1 cellular context compared by ENCODE assay signal in the genomic region with DNA sequence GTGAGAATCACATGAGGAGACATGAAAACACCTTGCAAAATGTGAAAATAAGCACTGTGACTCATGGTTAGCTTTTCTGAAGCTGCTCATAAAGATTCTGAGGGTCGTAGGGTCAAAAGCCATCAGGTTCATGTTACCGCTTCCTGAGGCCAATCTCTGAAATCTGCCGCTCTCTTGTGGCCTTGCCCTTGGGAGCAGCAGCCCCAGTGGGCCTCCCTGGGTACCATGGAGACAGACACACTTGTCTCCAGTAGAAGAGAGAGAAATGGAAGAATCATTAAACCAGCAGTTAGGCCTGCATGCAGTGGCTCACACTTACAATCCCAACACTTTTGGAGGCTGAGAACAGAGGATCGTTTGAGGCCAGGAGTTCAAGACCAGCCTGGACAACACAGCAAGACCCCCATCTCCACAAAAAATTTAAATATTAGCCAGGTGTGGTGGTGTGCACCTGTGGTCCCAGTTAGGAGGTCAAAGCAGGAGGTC.
A peak's percentile ranks its signal among the peaks of the same experiment; 100 is the strongest.
TF ChIP-seq lines count a peak whose summit lies in the region.

No MANE protein-coding gene starts in this region.

TF ChIP-seq in HepG2, 621 proteins besides CTCF, POLR2A, EP300 and RAD21 (continued from another document and continues in another):
- TF ChIP-seq, protein P1, sequence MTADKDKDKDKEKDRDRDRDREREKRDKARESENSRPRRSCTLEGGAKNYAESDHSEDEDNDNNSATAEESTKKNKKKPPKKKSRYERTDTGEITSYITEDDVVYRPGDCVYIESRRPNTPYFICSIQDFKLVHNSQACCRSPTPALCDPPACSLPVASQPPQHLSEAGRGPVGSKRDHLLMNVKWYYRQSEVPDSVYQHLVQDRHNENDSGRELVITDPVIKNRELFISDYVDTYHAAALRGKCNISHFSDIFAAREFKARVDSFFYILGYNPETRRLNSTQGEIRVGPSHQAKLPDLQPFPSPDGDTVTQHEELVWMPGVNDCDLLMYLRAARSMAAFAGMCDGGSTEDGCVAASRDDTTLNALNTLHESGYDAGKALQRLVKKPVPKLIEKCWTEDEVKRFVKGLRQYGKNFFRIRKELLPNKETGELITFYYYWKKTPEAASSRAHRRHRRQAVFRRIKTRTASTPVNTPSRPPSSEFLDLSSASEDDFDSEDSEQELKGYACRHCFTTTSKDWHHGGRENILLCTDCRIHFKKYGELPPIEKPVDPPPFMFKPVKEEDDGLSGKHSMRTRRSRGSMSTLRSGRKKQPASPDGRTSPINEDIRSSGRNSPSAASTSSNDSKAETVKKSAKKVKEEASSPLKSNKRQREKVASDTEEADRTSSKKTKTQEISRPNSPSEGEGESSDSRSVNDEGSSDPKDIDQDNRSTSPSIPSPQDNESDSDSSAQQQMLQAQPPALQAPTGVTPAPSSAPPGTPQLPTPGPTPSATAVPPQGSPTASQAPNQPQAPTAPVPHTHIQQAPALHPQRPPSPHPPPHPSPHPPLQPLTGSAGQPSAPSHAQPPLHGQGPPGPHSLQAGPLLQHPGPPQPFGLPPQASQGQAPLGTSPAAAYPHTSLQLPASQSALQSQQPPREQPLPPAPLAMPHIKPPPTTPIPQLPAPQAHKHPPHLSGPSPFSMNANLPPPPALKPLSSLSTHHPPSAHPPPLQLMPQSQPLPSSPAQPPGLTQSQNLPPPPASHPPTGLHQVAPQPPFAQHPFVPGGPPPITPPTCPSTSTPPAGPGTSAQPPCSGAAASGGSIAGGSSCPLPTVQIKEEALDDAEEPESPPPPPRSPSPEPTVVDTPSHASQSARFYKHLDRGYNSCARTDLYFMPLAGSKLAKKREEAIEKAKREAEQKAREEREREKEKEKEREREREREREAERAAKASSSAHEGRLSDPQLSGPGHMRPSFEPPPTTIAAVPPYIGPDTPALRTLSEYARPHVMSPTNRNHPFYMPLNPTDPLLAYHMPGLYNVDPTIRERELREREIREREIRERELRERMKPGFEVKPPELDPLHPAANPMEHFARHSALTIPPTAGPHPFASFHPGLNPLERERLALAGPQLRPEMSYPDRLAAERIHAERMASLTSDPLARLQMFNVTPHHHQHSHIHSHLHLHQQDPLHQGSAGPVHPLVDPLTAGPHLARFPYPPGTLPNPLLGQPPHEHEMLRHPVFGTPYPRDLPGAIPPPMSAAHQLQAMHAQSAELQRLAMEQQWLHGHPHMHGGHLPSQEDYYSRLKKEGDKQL (CRISPR knock-in tag; IDR thresholded peaks at IDR 0.05; ENCODE audit: low read depth): peak; percentile 77; the same call in 1 of the 2 replicates
- peak; percentile 72; the same call in 1 of the 2 replicates for TF ChIP-seq ZNF607 (CRISPR knock-in tag; IDR thresholded peaks at IDR 0.05; ENCODE audit: borderline replicate concordance)
- no peak for TF ChIP-seq IKZF1 (IDR thresholded peaks at IDR 0.05)
- TF ChIP-seq ZNF329 (CRISPR knock-in tag; IDR thresholded peaks at IDR 0.05; ENCODE audit: low read depth): no peak
- TF ChIP-seq ATF2 (CRISPR knock-in tag; IDR thresholded peaks at IDR 0.05): peak; percentile 85
- TF ChIP-seq STAT5B (CRISPR knock-in tag; IDR thresholded peaks at IDR 0.05): peak; percentile 77; the same call in 1 of the 2 replicates
- no peak for TF ChIP-seq NPAS2 (CRISPR knock-in tag; IDR thresholded peaks at IDR 0.05; ENCODE audit: borderline replicate concordance)
- peak; percentile 59; the same call in 1 of the 2 replicates for TF ChIP-seq TBX3 (IDR thresholded peaks at IDR 0.05; ENCODE audit: borderline replicate concordance)
- peak; percentile 85 for TF ChIP-seq ERF (CRISPR knock-in tag; IDR thresholded peaks at IDR 0.05)
- no peak for TF ChIP-seq ZFAT (CRISPR knock-in tag; conservative IDR thresholded peaks at IDR 0.05)
- TF ChIP-seq SYNCRIP (IDR thresholded peaks at IDR 0.05; ENCODE audit: insufficient read depth, low read depth, low read length): no peak
- peak; percentile 85 for TF ChIP-seq ZMYM3 (CRISPR knock-in tag; IDR thresholded peaks at IDR 0.05)
- TF ChIP-seq NCOA5 (CRISPR knock-in tag; IDR thresholded peaks at IDR 0.05): no peak
- TF ChIP-seq MYNN (CRISPR knock-in tag; IDR thresholded peaks at IDR 0.05; ENCODE audit: low read depth): no peak
- no peak for TF ChIP-seq SP2 (CRISPR knock-in tag; IDR thresholded peaks at IDR 0.05)
- no peak for TF ChIP-seq SUZ12 (IDR thresholded peaks at IDR 0.05; ENCODE audit: low read depth, low read length)
- TF ChIP-seq, protein P2, sequence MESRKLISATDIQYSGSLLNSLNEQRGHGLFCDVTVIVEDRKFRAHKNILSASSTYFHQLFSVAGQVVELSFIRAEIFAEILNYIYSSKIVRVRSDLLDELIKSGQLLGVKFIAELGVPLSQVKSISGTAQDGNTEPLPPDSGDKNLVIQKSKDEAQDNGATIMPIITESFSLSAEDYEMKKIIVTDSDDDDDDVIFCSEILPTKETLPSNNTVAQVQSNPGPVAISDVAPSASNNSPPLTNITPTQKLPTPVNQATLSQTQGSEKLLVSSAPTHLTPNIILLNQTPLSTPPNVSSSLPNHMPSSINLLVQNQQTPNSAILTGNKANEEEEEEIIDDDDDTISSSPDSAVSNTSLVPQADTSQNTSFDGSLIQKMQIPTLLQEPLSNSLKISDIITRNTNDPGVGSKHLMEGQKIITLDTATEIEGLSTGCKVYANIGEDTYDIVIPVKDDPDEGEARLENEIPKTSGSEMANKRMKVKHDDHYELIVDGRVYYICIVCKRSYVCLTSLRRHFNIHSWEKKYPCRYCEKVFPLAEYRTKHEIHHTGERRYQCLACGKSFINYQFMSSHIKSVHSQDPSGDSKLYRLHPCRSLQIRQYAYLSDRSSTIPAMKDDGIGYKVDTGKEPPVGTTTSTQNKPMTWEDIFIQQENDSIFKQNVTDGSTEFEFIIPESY (CRISPR knock-in tag; IDR thresholded peaks at IDR 0.05): peak; percentile 48; the same call in 1 of the 2 replicates
- TF ChIP-seq ZNF224 (CRISPR knock-in tag; IDR thresholded peaks at IDR 0.05): no peak
- TF ChIP-seq ZNF484 (CRISPR knock-in tag; IDR thresholded peaks at IDR 0.05; ENCODE audit: borderline replicate concordance, low read depth): no peak
- no peak; the same call in 1 of the 2 replicates for TF ChIP-seq ZNF230 (CRISPR knock-in tag; IDR thresholded peaks at IDR 0.05)
- TF ChIP-seq ZNF44 (CRISPR knock-in tag; IDR thresholded peaks at IDR 0.05): no peak
- TF ChIP-seq, protein P3, sequence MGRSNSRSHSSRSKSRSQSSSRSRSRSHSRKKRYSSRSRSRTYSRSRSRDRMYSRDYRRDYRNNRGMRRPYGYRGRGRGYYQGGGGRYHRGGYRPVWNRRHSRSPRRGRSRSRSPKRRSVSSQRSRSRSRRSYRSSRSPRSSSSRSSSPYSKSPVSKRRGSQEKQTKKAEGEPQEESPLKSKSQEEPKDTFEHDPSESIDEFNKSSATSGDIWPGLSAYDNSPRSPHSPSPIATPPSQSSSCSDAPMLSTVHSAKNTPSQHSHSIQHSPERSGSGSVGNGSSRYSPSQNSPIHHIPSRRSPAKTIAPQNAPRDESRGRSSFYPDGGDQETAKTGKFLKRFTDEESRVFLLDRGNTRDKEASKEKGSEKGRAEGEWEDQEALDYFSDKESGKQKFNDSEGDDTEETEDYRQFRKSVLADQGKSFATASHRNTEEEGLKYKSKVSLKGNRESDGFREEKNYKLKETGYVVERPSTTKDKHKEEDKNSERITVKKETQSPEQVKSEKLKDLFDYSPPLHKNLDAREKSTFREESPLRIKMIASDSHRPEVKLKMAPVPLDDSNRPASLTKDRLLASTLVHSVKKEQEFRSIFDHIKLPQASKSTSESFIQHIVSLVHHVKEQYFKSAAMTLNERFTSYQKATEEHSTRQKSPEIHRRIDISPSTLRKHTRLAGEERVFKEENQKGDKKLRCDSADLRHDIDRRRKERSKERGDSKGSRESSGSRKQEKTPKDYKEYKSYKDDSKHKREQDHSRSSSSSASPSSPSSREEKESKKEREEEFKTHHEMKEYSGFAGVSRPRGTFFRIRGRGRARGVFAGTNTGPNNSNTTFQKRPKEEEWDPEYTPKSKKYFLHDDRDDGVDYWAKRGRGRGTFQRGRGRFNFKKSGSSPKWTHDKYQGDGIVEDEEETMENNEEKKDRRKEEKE (IDR thresholded peaks at IDR 0.05): no peak
- no peak; the same call in 1 of the 2 replicates for TF ChIP-seq ETV6 (CRISPR knock-in tag; conservative IDR thresholded peaks at IDR 0.05)
- no peak; the same call in none of the 2 replicates for TF ChIP-seq AHDC1 (CRISPR knock-in tag; IDR thresholded peaks at IDR 0.05; ENCODE audit: borderline replicate concordance)
- TF ChIP-seq SOX13 (IDR thresholded peaks at IDR 0.05): no peak
- peak in 1 of 2 experiments; percentile 84; a peak in 2 of 4 replicates for TF ChIP-seq SOX13 (CRISPR knock-in tag; conservative IDR thresholded peaks at IDR 0.05 in 1 of 2, IDR thresholded peaks at IDR 0.05 in 1 of 2)
- 0 out of 2 replicates have a peak, but pooled peaks have one; percentile 24 for TF ChIP-seq CSRNP1 (CRISPR knock-in tag; IDR thresholded peaks at IDR 0.05)
- no peak for TF ChIP-seq ZNF652 (CRISPR knock-in tag; IDR thresholded peaks at IDR 0.05; ENCODE audit: borderline replicate concordance, low read depth)
- TF ChIP-seq ZNF768 (CRISPR knock-in tag; IDR thresholded peaks at IDR 0.05): no peak
- TF ChIP-seq, protein P4, sequence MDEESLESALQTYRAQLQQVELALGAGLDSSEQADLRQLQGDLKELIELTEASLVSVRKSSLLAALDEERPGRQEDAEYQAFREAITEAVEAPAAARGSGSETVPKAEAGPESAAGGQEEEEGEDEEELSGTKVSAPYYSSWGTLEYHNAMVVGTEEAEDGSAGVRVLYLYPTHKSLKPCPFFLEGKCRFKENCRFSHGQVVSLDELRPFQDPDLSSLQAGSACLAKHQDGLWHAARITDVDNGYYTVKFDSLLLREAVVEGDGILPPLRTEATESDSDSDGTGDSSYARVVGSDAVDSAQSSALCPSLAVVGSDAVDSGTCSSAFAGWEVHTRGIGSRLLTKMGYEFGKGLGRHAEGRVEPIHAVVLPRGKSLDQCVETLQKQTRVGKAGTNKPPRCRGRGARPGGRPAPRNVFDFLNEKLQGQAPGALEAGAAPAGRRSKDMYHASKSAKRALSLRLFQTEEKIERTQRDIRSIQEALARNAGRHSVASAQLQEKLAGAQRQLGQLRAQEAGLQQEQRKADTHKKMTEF (CRISPR knock-in tag; IDR thresholded peaks at IDR 0.05): peak; percentile 96
- TF ChIP-seq MTF2 (CRISPR knock-in tag; IDR thresholded peaks at IDR 0.05; ENCODE audit: borderline replicate concordance): no peak
- no peak for TF ChIP-seq ZNF101 (CRISPR knock-in tag; IDR thresholded peaks at IDR 0.05; ENCODE audit: borderline replicate concordance, low read depth)
- TF ChIP-seq MXD3 (CRISPR knock-in tag; IDR thresholded peaks at IDR 0.05): no peak
